22 cellular contexts compared by ENCODE assay signal in the genomic region with DNA sequence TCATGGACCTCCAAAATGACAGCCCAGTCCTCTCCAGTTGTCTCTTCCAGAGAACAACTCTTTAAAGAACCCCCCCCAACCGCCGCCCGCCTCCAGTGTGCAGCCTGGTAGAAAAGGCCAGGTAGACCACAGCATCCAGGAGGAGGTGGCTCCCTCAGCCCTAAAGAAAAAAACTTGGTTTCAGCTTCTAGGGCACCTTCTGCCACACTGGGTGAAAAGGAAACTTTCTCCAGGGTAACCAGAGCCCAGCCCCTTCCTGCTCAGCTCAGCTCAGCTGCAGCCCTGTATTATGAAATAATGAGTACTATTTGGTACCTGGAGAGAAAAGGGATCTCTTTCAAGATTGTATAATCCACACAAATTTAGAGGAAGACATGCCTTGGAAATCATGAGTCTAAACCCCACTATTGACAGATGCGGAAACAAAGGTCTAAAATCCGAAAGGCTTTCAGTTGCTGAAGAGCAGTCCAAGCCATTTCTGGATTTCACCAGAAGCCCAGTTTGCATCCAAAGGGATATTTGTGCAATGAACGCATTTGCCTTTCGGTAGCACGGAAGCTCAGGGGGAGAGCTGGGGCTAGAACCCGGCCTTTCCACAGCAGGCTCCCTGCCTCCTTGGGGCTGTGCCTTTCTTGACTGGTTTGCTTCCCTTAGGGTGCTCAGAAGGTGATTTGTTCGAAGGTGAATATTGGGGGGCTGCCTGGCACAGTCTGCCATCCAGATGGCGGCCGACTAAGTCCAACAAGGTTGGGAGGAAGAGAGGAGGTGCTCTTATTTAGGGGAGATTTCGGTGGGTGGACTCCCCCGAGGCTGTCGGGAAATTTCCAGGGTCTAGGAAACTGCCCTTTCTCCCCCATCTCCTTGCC. TPM values are rescaled to one million over a fixed set of nuclear protein-coding genes. Genes with fewer than 3 reads are reported as not detected.
DNase-seq lines count a peak whose midpoint lies in the region; ATAC-seq lines count a peak whose summit lies in the region.
"Had no signal": no experiment of that assay in that cellular context is flagged by ENCODE, and none has a peak within 500 bp of the region (broad histone marks: within the 10 kb centered on the region; RNA-seq: fewer than 3 reads in every experiment).

No MANE protein-coding gene starts in this region.

- no peak overlapping the region for H3K23ac ChIP-seq in mesenchymal stem cell (ENCODE audit: low read length in 2 of 2)

- H3K14ac ChIP-seq in mesenchymal stem cell (ENCODE audit: low read length in 2 of 2), result no peak overlapping the region

- no peak overlapping the region for H4K8ac ChIP-seq in mesenchymal stem cell (ENCODE audit: low read length)

- no peak overlapping the region for H3K4me3 ChIP-seq in mesenchymal stem cell (ENCODE audit: insufficient read depth in 1 of 2, low read depth in 1 of 2, low read length in 2 of 2)
- H3K4me3 ChIP-seq: SK-N-MC, tibial artery had no signal

- H3K9me3 ChIP-seq in mesenchymal stem cell (ENCODE audit: control insufficient read depth, low read length), result no peaks in the 10 kb centered on the region
- H3K9me3 ChIP-seq: Peyer's patch, psoas muscle, tibial artery had no signal

- H3K4me2 ChIP-seq in mesenchymal stem cell (ENCODE audit: low read length, poor library complexity, severe bottlenecking), result no peak overlapping the region

- H4K91ac ChIP-seq in mesenchymal stem cell (ENCODE audit: low read length), result no peak overlapping the region

- no peak overlapping the region for H3K18ac ChIP-seq in mesenchymal stem cell (ENCODE audit: low read depth in 1 of 2, low read length in 2 of 2)

- H3K4me1 Mint-ChIP-seq in activated CD8-positive, alpha-beta memory T cell treated with anti-CD3 and anti-CD28 coated beads, Interleukin-2, amount 10 ng/mL, durations not matched to agents 7 days and 5 days, result peaks cover 45% of the 10 kb centered on the region

- H3K27ac ChIP-seq in mesenchymal stem cell (ENCODE audit: low read length, poor library complexity, severe bottlenecking), result no peak overlapping the region
- peak overlapping the region; percentile 85 for H3K27ac ChIP-seq in temporal lobe (ENCODE audit: low read depth, low read length)
- H3K27ac ChIP-seq: brain microvascular endothelial cell, SK-N-MC, tibial artery had no signal

- CTCF ChIA-PET in activated CD8-positive, alpha-beta memory T cell treated with anti-CD3 and anti-CD28 coated beads, Interleukin-2, amount 10 ng/mL, durations not matched to agents 7 days and 5 days (lab: Charles Lee), result interaction anchor here (0.7 to 1.4 kb wide), 5 partner anchors 12 to 180 kb away, joined by 3 to 7 read pairs (median 3); no protein-coding TSS in a partner anchor

- H3K9me3 Mint-ChIP-seq in activated CD8-positive, alpha-beta memory T cell treated with anti-CD3 and anti-CD28 coated beads, Interleukin-2, amount 10 ng/mL, durations not matched to agents 7 days and 5 days (ENCODE audit: low read depth), result no peaks in the 10 kb centered on the region
- H3K9me3 Mint-ChIP-seq: activated naive CD4-positive, alpha-beta T cell treated with anti-CD3 and anti-CD28 coated beads, Interleukin-2, amount 50 U/mL, for 24 hours had no signal

- H3K4me1 ChIP-seq in mesenchymal stem cell (ENCODE audit: control insufficient read depth, insufficient read depth, low read depth, low read length), result peaks cover 40% of the 10 kb centered on the region
- H3K4me1 ChIP-seq: psoas muscle had no signal

- peaks cover 25% of the 10 kb centered on the region for H3K79me1 ChIP-seq in mesenchymal stem cell (replicated peaks; ENCODE audit: low read length, poor library complexity, severe bottlenecking)

- no peaks in the 10 kb centered on the region for H3K36me3 Mint-ChIP-seq in activated CD8-positive, alpha-beta memory T cell treated with anti-CD3 and anti-CD28 coated beads, Interleukin-2, amount 10 ng/mL, durations not matched to agents 7 days and 5 days
- H3K36me3 Mint-ChIP-seq: activated naive CD4-positive, alpha-beta T cell treated with anti-CD3 and anti-CD28 coated beads, Interleukin-2, amount 50 U/mL, for 24 hours; naive B cell had no signal

- no peak overlapping the region for H2BK12ac ChIP-seq in mesenchymal stem cell (ENCODE audit: low read length in 2 of 2)

- no peak overlapping the region for H2AK5ac ChIP-seq in mesenchymal stem cell (ENCODE audit: low read length, severe bottlenecking)

- H2BK120ac ChIP-seq in mesenchymal stem cell (ENCODE audit: low read depth, low read length), result peak overlapping the region; percentile 42

- peaks cover 0 to 69% of the 10 kb centered on the region in 2 experiments for H3K27me3 ChIP-seq in mesenchymal stem cell (ENCODE audit: control insufficient read depth in 1 of 2, insufficient read depth in 1 of 2, low read length in 2 of 2)

- H3K4me3 Mint-ChIP-seq in activated CD8-positive, alpha-beta memory T cell treated with anti-CD3 and anti-CD28 coated beads, Interleukin-2, amount 10 ng/mL, durations not matched to agents 7 days and 5 days, result no peak overlapping the region
- H3K4me3 Mint-ChIP-seq: activated naive CD4-positive, alpha-beta T cell treated with anti-CD3 and anti-CD28 coated beads, Interleukin-2, amount 50 U/mL, for 24 hours had no signal

- no peak overlapping the region for H3K27ac Mint-ChIP-seq in activated CD8-positive, alpha-beta memory T cell treated with anti-CD3 and anti-CD28 coated beads, Interleukin-2, amount 10 ng/mL, durations not matched to agents 7 days and 5 days
- H3K27ac Mint-ChIP-seq: activated naive CD4-positive, alpha-beta T cell treated with anti-CD3 and anti-CD28 coated beads, Interleukin-2, amount 50 U/mL, for 24 hours had no signal

- DNase-seq in activated CD8-positive, alpha-beta memory T cell treated with anti-CD3 and anti-CD28 coated beads, Interleukin-2, amount 10 ng/mL, durations not matched to agents 7 days and 5 days, result no peak
- no peak for DNase-seq in activated CD8-positive, alpha-beta memory T cell treated with anti-CD3 and anti-CD28 coated beads for 24 hours
- DNase-seq in RPMI8226 (peak; percentile 25), mesenchymal stem cell (no peak), mucosa of gallbladder (ENCODE audit: low spot score) (no peak)
- DNase-seq in stimulated activated CD4-positive, alpha-beta T cell treated with anti-CD3 and anti-CD28 coated beads, Interleukin-2, amount 100 ng/mL, for 48 hours, result no peak
- DNase-seq: activated T-cell treated with anti-CD3 and anti-CD28 coated beads for 4 hours, brain microvascular endothelial cell, DMS153, erythroblast, naive B cell, NCI-H1436, NCI-H2227 treated with DMSO at 0.1 percent for 48 hours, Peyer's patch, psoas muscle, tibial artery had no signal

- H3K4ac ChIP-seq in mesenchymal stem cell (ENCODE audit: low read depth in 1 of 2, low read length in 2 of 2), result no peak overlapping the region

- ATAC-seq in activated CD8-positive, alpha-beta memory T cell treated with anti-CD3 and anti-CD28 coated beads, Interleukin-2, amount 10 ng/mL, durations not matched to agents 7 days and 5 days, result peak; percentile 47
- no peak for ATAC-seq in HG02763 (IDR thresholded peaks at IDR 0.05; ENCODE audit: unreplicated experiment)

- H3K9ac ChIP-seq in mesenchymal stem cell (ENCODE audit: low read length), result no peak overlapping the region

- no peak overlapping the region for H2BK5ac ChIP-seq in mesenchymal stem cell (ENCODE audit: low read depth, low read length, poor library complexity, severe bottlenecking)

- peaks cover 0 to 12% of the 10 kb centered on the region in 2 experiments for H3K36me3 ChIP-seq in mesenchymal stem cell (ENCODE audit: control insufficient read depth in 1 of 2, insufficient read depth in 2 of 2, low read depth in 1 of 2, low read length in 2 of 2)
- H3K36me3 ChIP-seq: brain microvascular endothelial cell, Peyer's patch, tibial artery had no signal

- H3K27me3 Mint-ChIP-seq in activated CD8-positive, alpha-beta memory T cell treated with anti-CD3 and anti-CD28 coated beads, Interleukin-2, amount 10 ng/mL, durations not matched to agents 7 days and 5 days, result peaks cover 52% of the 10 kb centered on the region

- no peak overlapping the region for H2BK15ac ChIP-seq in mesenchymal stem cell (ENCODE audit: low read depth, poor library complexity, severe bottlenecking)

- WGBS in mesenchymal stem cell, result 96% methylated on average over 15 of the region's 15 CpGs

- H2AFZ ChIP-seq in mesenchymal stem cell (ENCODE audit: low read depth, low read length), result no peak overlapping the region

RNA-seq across cellular contexts. Expression of gene FXYD6, which starts 3.3 kb away (rescaled TPM):
- under 1 TPM; 0.12 to 0.20 TPM for total RNA-seq in activated CD8-positive, alpha-beta memory T cell treated with anti-CD3 and anti-CD28 coated beads, Interleukin-2, amount 10 ng/mL, durations not matched to agents 7 days and 5 days
- 52.5 TPM for polyA plus RNA-seq in mesenchymal stem cell (2013, experiment 1 of 2)
- 53.1 TPM for polyA plus RNA-seq in mesenchymal stem cell (2013, experiment 2 of 2)
- total RNA-seq in temporal lobe (149 TPM), mucosa of gallbladder (185 TPM)

RNA-seq across cellular contexts. Expression of gene FXYD2, which starts 48.7 kb away (rescaled TPM):
- total RNA-seq in activated CD8-positive, alpha-beta memory T cell treated with anti-CD3 and anti-CD28 coated beads, Interleukin-2, amount 10 ng/mL, durations not matched to agents 7 days and 5 days, result 10 to 100 TPM; 13.1 to 19.0 TPM
- polyA plus RNA-seq in mesenchymal stem cell (2013, experiment 1 of 2), result 1.0 TPM
- 0.58 TPM for polyA plus RNA-seq in mesenchymal stem cell (2013, experiment 2 of 2)
- total RNA-seq in temporal lobe, result 0.49 TPM
- total RNA-seq in mucosa of gallbladder, result 1,539 TPM
- total RNA-seq: LHCN-M2 had no signal

RNA-seq across cellular contexts. Expression of gene TMPRSS13, which starts 56.0 kb away (rescaled TPM):
- total RNA-seq in activated CD8-positive, alpha-beta memory T cell treated with anti-CD3 and anti-CD28 coated beads, Interleukin-2, amount 10 ng/mL, durations not matched to agents 7 days and 5 days, result 1 to 10 TPM; 1.7 to 2.0 TPM
- polyA plus RNA-seq in mesenchymal stem cell (2013, experiment 1 of 2), result not detected
- polyA plus RNA-seq in mesenchymal stem cell (2013, experiment 2 of 2), result not detected
- total RNA-seq in temporal lobe (0.25 TPM), mucosa of gallbladder (0.63 TPM)
- total RNA-seq: dermis microvascular lymphatic vessel endothelial cell, LHCN-M2, Peyer's patch, psoas muscle had no signal
- polyA plus RNA-seq: psoas muscle had no signal

Comparison
In these comparisons a context has a peak if more than half of its experiments do, and no peak if none do; other contexts are left out.
1. RNA of gene FXYD6, which starts 3.3 kb away (total RNA-seq): 185 TPM in mucosa of gallbladder (single experiment) and 149 TPM in temporal lobe (single experiment); 0.12 to 0.20 TPM in activated CD8-positive, alpha-beta memory T cell treated with anti-CD3 and anti-CD28 coated beads, Interleukin-2, amount 10 ng/mL, durations not matched to agents 7 days and 5 days; every median in the first group is over 100 times any median in the second.
2. RNA of gene FXYD2, which starts 48.7 kb away (total RNA-seq): 1,539 TPM in mucosa of gallbladder (single experiment); 13.1 to 19.0 TPM in activated CD8-positive, alpha-beta memory T cell treated with anti-CD3 and anti-CD28 coated beads, Interleukin-2, amount 10 ng/mL, durations not matched to agents 7 days and 5 days and 0.49 TPM in temporal lobe (single experiment); every median in the first group is over 10 times any median in the second.